In the genomic region with DNA sequence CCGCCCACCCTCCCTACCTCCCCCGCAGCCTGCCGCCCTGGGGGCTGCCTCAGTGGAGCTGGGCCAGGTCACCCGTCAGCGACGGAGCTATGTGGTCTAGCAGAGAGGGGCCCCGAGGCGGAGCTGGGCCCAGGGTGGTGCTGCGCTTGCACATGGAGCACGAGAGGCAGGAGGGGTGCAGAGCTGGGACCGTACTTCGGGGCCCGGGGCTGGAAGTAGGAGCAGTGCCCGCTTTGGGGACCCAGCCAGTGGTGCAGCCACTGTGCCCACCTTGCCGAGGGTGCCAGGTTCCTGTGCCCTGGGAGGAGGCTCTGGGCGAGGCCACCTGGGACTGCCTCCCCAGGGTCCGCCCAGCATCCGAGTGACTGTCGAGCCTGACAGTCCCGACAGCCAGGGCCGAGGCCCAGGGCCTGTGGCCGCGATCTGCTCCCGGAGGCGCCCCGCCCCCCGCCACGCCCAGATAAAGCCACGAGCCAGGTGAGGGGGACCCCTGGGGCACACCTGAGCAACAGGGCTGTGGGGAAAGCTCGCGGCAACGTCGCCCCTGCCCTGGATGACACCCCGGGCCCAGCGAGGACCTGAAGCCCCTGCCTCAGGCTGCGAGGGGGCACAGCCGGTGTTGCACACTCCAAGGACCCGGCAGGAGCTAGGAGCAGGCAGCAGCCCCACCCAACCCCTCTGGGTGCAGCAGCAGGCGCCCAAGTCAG, we compare ENCODE assay signal across 24 cellular contexts.
"Had no signal": no experiment of that assay in that cellular context is flagged by ENCODE, and none has a peak within 500 bp of the region (broad histone marks: within the 10 kb centered on the region; RNA-seq: fewer than 3 reads in every experiment).

No MANE protein-coding gene starts in this region.

- H3K4me3 Mint-ChIP-seq: activated CD4-positive, alpha-beta T cell treated with anti-CD3 and anti-CD28 coated beads, Interleukin-2, amount 10 ng/mL, durations not matched to agents 7 days and 5 days; activated CD8-positive, alpha-beta T cell treated with anti-CD3 and anti-CD28 coated beads for 36 hours; activated naive CD8-positive, alpha-beta T cell; activated T-helper 17 cell treated with anti-CD3 and anti-CD28 coated beads, Interleukin-2, amount 50 U/mL, for 72 hours; effector memory CD8-positive, alpha-beta T cell; stimulated activated naive B cell treated with anti-CD40 and anti-IgM and Interleukin-4, amounts not matched to agents 10 μg/mL and 1 μg/mL and 100 μg/mL, for 72 hours; T-cell; T-helper 2 cell treated with Interferon-gamma antibody and Interleukin-4, amounts not matched to agents 5 μg/mL and 100 μg/mL, for 36 hours had no signal

- H3K27me3 Mint-ChIP-seq: activated CD4-positive, alpha-beta T cell treated with anti-CD3 and anti-CD28 coated beads, Interleukin-2, amount 10 ng/mL, durations not matched to agents 7 days and 5 days; activated CD8-positive, alpha-beta T cell treated with anti-CD3 and anti-CD28 coated beads for 36 hours; activated T-helper 17 cell treated with anti-CD3 and anti-CD28 coated beads, Interleukin-2, amount 50 U/mL, for 72 hours had no signal

- H3K9me3 Mint-ChIP-seq: activated CD4-positive, alpha-beta T cell treated with anti-CD3 and anti-CD28 coated beads, Interleukin-2, amount 10 ng/mL, durations not matched to agents 7 days and 5 days; activated CD8-positive, alpha-beta T cell treated with anti-CD3 and anti-CD28 coated beads for 36 hours; activated T-helper 17 cell treated with anti-CD3 and anti-CD28 coated beads, Interleukin-2, amount 50 U/mL, for 72 hours; effector memory CD8-positive, alpha-beta T cell; stimulated activated naive B cell treated with anti-CD40 and anti-IgM and Interleukin-4, amounts not matched to agents 10 μg/mL and 1 μg/mL and 100 μg/mL, for 72 hours; T-cell; T-helper 2 cell treated with Interferon-gamma antibody and Interleukin-4, amounts not matched to agents 5 μg/mL and 100 μg/mL, for 36 hours had no signal

- H3K36me3 ChIP-seq: adrenal gland, esophagus squamous epithelium, gastrocnemius medialis, heart left ventricle, lower lobe of right lung, thyroid gland, upper lobe of right lung had no signal

- H3K4me1 Mint-ChIP-seq: activated CD4-positive, alpha-beta T cell treated with anti-CD3 and anti-CD28 coated beads, Interleukin-2, amount 10 ng/mL, durations not matched to agents 7 days and 5 days; activated T-helper 17 cell treated with anti-CD3 and anti-CD28 coated beads, Interleukin-2, amount 50 U/mL, for 72 hours; nephron progenitor cell; stimulated activated naive B cell treated with anti-CD40 and anti-IgM and Interleukin-4, amounts not matched to agents 10 μg/mL and 1 μg/mL and 100 μg/mL, for 72 hours; T-cell had no signal

- H3K36me3 Mint-ChIP-seq: activated naive CD8-positive, alpha-beta T cell; stimulated activated naive B cell treated with anti-CD40 and anti-IgM and Interleukin-4, amounts not matched to agents 10 μg/mL and 1 μg/mL and 100 μg/mL, for 72 hours; T-cell had no signal

- H3K9me3 ChIP-seq: adrenal gland, esophagus squamous epithelium, gastrocnemius medialis, heart left ventricle, lower lobe of right lung, mucosa of descending colon, thyroid gland, upper lobe of right lung had no signal

- H3K27me3 ChIP-seq: upper lobe of right lung had no signal

- DNase-seq: activated CD4-positive, CD25-positive, alpha-beta regulatory T cell treated with anti-CD3 and anti-CD28 coated beads, Interleukin-2, amount 50 U/mL, for 72 hours; activated naive CD4-positive, alpha-beta T cell; activated T-cell treated with anti-CD3 and anti-CD28 coated beads, Interleukin-2, amount 50 U/mL, for 1 hour; central memory CD4-positive, alpha-beta T cell; effector memory CD8-positive, alpha-beta T cell; esophagus squamous epithelium; gastrocnemius medialis; stimulated activated naive B cell treated with anti-CD40 and anti-IgM and Interleukin-4, amounts not matched to agents 10 μg/mL and 1 μg/mL and 100 μg/mL, for 72 hours; T-cell had no signal

- H3K4me3 ChIP-seq: adrenal gland, esophagus squamous epithelium, gastrocnemius medialis, heart left ventricle, lower lobe of right lung, mucosa of descending colon, smooth muscle cell, thyroid gland, upper lobe of right lung had no signal

- ATAC-seq: activated T-helper 17 cell treated with anti-CD3 and anti-CD28 coated beads, Interleukin-2, amount 50 U/mL, for 72 hours; effector memory CD8-positive, alpha-beta T cell; gastrocnemius medialis had no signal

- H3K4me1 ChIP-seq: adrenal gland, gastrocnemius medialis, heart left ventricle, lower lobe of right lung, thyroid gland, upper lobe of right lung had no signal

- H3K27ac Mint-ChIP-seq: activated CD4-positive, alpha-beta T cell treated with anti-CD3 and anti-CD28 coated beads, Interleukin-2, amount 10 ng/mL, durations not matched to agents 7 days and 5 days; activated CD8-positive, alpha-beta T cell treated with anti-CD3 and anti-CD28 coated beads for 36 hours; activated naive CD8-positive, alpha-beta T cell; activated T-helper 17 cell treated with anti-CD3 and anti-CD28 coated beads, Interleukin-2, amount 50 U/mL, for 72 hours; effector memory CD8-positive, alpha-beta T cell; nephron progenitor cell; stimulated activated naive B cell treated with anti-CD40 and anti-IgM and Interleukin-4, amounts not matched to agents 10 μg/mL and 1 μg/mL and 100 μg/mL, for 72 hours; T-cell; T-helper 2 cell treated with Interferon-gamma antibody and Interleukin-4, amounts not matched to agents 5 μg/mL and 100 μg/mL, for 36 hours had no signal

- H3K27ac ChIP-seq: adrenal gland, dorsolateral prefrontal cortex, esophagus squamous epithelium, gastrocnemius medialis, heart left ventricle, lower lobe of right lung, thyroid gland, upper lobe of right lung, VCaP had no signal
